In genomic region chr9:91047529-91047928, GRCh38 we compare ENCODE assay signal across 13 cellular contexts.
DNase-seq lines count a peak whose midpoint lies in the region; ATAC-seq and TF ChIP-seq lines count a peak whose summit lies in the region.
"Had no signal": no experiment of that assay in that cellular context is flagged by ENCODE, and none has a peak within 500 bp of the region (broad histone marks: within the 10 kb centered on the region; RNA-seq: fewer than 3 reads in every experiment).

No MANE protein-coding gene starts in this region.

- intact Hi-C loops in esophagus muscularis mucosa (cut with DNase I), result no loop called here

- WGBS in esophagus muscularis mucosa, result 52% methylated on average over 5 of the region's 5 CpGs

- H3K4me3 ChIP-seq in Loucy (ENCODE audit: low read length, poor library complexity, severe bottlenecking) (peak overlapping the region; percentile 38), esophagus muscularis mucosa (no peak overlapping the region)

- peak; percentile 60 to 73 for DNase-seq in activated CD4-positive, alpha-beta T cell treated with anti-CD3 and anti-CD28 coated beads, Interleukin-2, amount 50 U/mL, for 48 hours
- DNase-seq in esophagus muscularis mucosa (ENCODE audit: extremely low spot score), result peak; percentile 19
- peak; percentile 35 for DNase-seq in stimulated activated CD8-positive, alpha-beta memory T cell treated with anti-CD3 and anti-CD28 coated beads, Interleukin-12 subunit alpha, Interleukin-12 subunit beta, amount 100 ng/mL, for 24 hours (ENCODE audit: extremely low read depth)
- no peak for DNase-seq in NCI-H2107 (lab: John Stamatoyannopoulos, UW)
- no peak for DNase-seq in DMS53 (lab: John Stamatoyannopoulos, UW)
- DNase-seq: activated gamma-delta T cell; DMS79 treated with DMSO at 0.1 percent for 48 hours; effector CD4-positive, alpha-beta T cell; NCI-H446; SHP77 treated with DMSO at 0.1 percent for 48 hours had no signal

- H3K27ac ChIP-seq in esophagus muscularis mucosa (replicated peaks in 1 of 4), result no peak overlapping the region

- TF ChIP-seq CTCF in Loucy (conservative IDR thresholded peaks at IDR 0.05; ENCODE audit: low read length) (no peak), esophagus muscularis mucosa (IDR thresholded peaks at IDR 0.05) (no peak)

- no peaks in the 10 kb centered on the region for H3K79me2 ChIP-seq in Loucy (ENCODE audit: insufficient read depth, low read length)

- no peaks in the 10 kb centered on the region for H3K36me3 ChIP-seq in Loucy (ENCODE audit: insufficient read depth, low read length)
- H3K36me3 ChIP-seq in esophagus muscularis mucosa, result no peaks in the 10 kb centered on the region

- no peaks in the 10 kb centered on the region for H3K9me2 ChIP-seq in Loucy (replicated peaks; ENCODE audit: low read depth, low read length)

- no peak for ATAC-seq in GM21526 (IDR thresholded peaks at IDR 0.05; ENCODE audit: low FRiP score, unreplicated experiment)
- no peak for ATAC-seq in HG02623 (IDR thresholded peaks at IDR 0.05; ENCODE audit: unreplicated experiment)

- H3K9me3 ChIP-seq in Loucy (ENCODE audit: insufficient read depth, low read depth, low read length) (no peaks in the 10 kb centered on the region), esophagus muscularis mucosa (no peaks in the 10 kb centered on the region)

- TF ChIP-seq EP300 in esophagus muscularis mucosa (IDR thresholded peaks at IDR 0.05), result no peak

- no peak overlapping the region for H3K9ac ChIP-seq in Loucy (ENCODE audit: low read depth, low read length, poor library complexity, severe bottlenecking)

- no peak overlapping the region for H2AFZ ChIP-seq in Loucy (ENCODE audit: low read length)

- H3K4me1 ChIP-seq in Loucy (ENCODE audit: insufficient read depth, low read length, poor library complexity, severe bottlenecking), result peaks cover 10% of the 10 kb centered on the region
- no peaks in the 10 kb centered on the region for H3K4me1 ChIP-seq in esophagus muscularis mucosa

- H3K4me2 ChIP-seq in Loucy (ENCODE audit: low read depth, low read length, poor library complexity, severe bottlenecking), result peak overlapping the region; percentile 42

- H3F3A ChIP-seq in Loucy (ENCODE audit: low read depth), result no peaks in the 10 kb centered on the region

- TF ChIP-seq POLR2A in esophagus muscularis mucosa (IDR thresholded peaks at IDR 0.05; ENCODE audit: low read depth), result no peak

- no peaks in the 10 kb centered on the region for H4K20me1 ChIP-seq in Loucy (ENCODE audit: insufficient read depth, low read length, poor library complexity, severe bottlenecking)

- H3K27me3 ChIP-seq in Loucy (ENCODE audit: insufficient read depth, low read length, poor library complexity, severe bottlenecking) (peaks cover 7% of the 10 kb centered on the region), esophagus muscularis mucosa (peaks cover 0 to 13% (median 0%) of the 10 kb centered on the region in 4 donors)

Comparison
In these comparisons a context has a peak if more than half of its experiments do, and no peak if none do; other contexts are left out.
1. DNase-seq: peak in activated CD4-positive, alpha-beta T cell treated with anti-CD3 and anti-CD28 coated beads, Interleukin-2, amount 50 U/mL, for 48 hours (2 of 2), esophagus muscularis mucosa (single experiment) and stimulated activated CD8-positive, alpha-beta memory T cell treated with anti-CD3 and anti-CD28 coated beads, Interleukin-12 subunit alpha, Interleukin-12 subunit beta, amount 100 ng/mL, for 24 hours (single experiment); none in NCI-H2107 (single experiment) and DMS53 (single experiment).